17 cellular contexts compared by ENCODE assay signal in the genomic region with DNA sequence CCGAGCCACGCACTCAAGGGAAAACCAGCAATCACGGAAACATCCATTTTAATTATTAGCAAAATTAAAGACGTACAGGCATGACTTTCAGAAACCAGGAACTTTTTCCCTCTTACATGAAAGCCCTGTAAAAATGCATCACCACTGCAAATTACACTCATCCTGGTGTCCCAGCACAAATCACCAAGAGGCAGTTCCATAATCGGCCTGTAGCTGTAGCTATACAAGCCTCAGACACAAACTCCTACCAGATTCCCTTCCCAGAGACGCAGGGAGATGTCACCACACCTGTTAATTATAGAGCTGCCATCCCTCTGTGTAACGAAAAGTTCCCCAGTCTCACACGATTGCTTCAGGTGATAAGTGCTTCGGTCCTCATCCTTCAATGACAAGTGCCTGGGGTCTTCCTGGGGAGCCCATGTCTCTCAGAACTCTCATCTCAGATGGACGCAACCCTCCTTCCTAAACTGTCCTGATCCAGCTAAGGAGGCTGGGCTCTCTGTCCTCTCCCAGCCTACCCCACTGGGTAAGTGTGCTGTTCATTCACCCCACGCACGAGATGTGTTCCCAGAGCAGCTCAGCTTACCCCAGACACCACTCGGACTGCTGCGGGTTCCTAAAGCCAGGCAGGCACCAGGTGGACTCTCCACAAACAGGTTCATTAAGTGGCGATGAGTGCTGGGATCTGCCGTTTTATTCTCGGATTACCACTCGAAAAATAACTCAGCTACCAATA. TPM values are rescaled to one million over a fixed set of nuclear protein-coding genes. Genes with fewer than 3 reads are reported as not detected.
DNase-seq lines count a peak whose midpoint lies in the region; ATAC-seq and TF ChIP-seq lines count a peak whose summit lies in the region.
"Had no signal": no experiment of that assay in that cellular context is flagged by ENCODE, and none has a peak within 500 bp of the region (broad histone marks: within the 10 kb centered on the region; RNA-seq: fewer than 3 reads in every experiment).

No MANE protein-coding gene starts in this region.

- peak overlapping the region; percentile 14 for H3K4me3 Mint-ChIP-seq in Calu3 (ENCODE audit: low read depth, unreplicated experiment)
- H3K4me3 Mint-ChIP-seq: activated naive CD8-positive, alpha-beta T cell treated with anti-CD3 and anti-CD28 coated beads, Interleukin-2, amount 10 ng/mL, durations not matched to agents 7 days and 5 days; naive thymus-derived CD8-positive, alpha-beta T cell had no signal

- H3K27me3 ChIP-seq in esophagus (ENCODE audit: control insufficient read depth in 1 of 2, insufficient read depth in 2 of 2, low read length in 2 of 2) (no peaks in the 10 kb centered on the region), osteoblast (ENCODE audit: insufficient read depth, low read length) (peaks cover 18% of the 10 kb centered on the region), PC-9 (ENCODE audit: insufficient read depth, low read depth) (peaks cover 33% of the 10 kb centered on the region)

- H3K27ac ChIP-seq in esophagus (ENCODE audit: low read depth in 2 of 2, low read length in 1 of 2) (peak overlapping the region; percentile 17 to 52), osteoblast (ENCODE audit: low read depth, low read length) (no peak overlapping the region), PC-9 (no peak overlapping the region)
- H3K27ac ChIP-seq: lower lobe of right lung, SJSA1 had no signal

- 54 to 64% methylated on average over 18 of the region's 18 CpGs for WGBS in esophagus, 2 donors

- CTCF ChIA-PET in Calu3 (lab: Charles Lee) = no interaction called here
- CTCF ChIA-PET in PC-9 (lab: Charles Lee) = no interaction called here

- no peaks in the 10 kb centered on the region for H3K9me3 Mint-ChIP-seq in Calu3 (ENCODE audit: low read depth, unreplicated experiment)
- H3K9me3 Mint-ChIP-seq: activated naive CD8-positive, alpha-beta T cell treated with anti-CD3 and anti-CD28 coated beads, Interleukin-2, amount 10 ng/mL, durations not matched to agents 7 days and 5 days had no signal

- H4K20me1 ChIP-seq in osteoblast (ENCODE audit: insufficient read depth, low read length) = no peaks in the 10 kb centered on the region
- H4K20me1 ChIP-seq in PC-9 (ENCODE audit: insufficient read depth) = no peaks in the 10 kb centered on the region

- ATAC-seq in GM19467 (IDR thresholded peaks at IDR 0.05; ENCODE audit: unreplicated experiment) (no peak), HG02571 (IDR thresholded peaks at IDR 0.05; ENCODE audit: unreplicated experiment) (no peak)
- ATAC-seq: HepG2; lower lobe of right lung; naive thymus-derived CD8-positive, alpha-beta T cell had no signal

- H3K79me2 ChIP-seq in osteoblast (ENCODE audit: insufficient read depth, low read length) (no peaks in the 10 kb centered on the region), PC-9 (ENCODE audit: low read depth) (no peaks in the 10 kb centered on the region)

- POLR2A ChIA-PET in PC-9 (lab: Charles Lee; ENCODE audit: unreplicated experiment) = no interaction called here

- TF ChIP-seq CTCF in Calu3 (IDR thresholded peaks at IDR 0.05; ENCODE audit: unreplicated experiment) = peak; percentile 12
- TF ChIP-seq CTCF in osteoblast (IDR thresholded peaks at IDR 0.05; ENCODE audit: extremely low read depth, low read depth, low read length) = no peak
- TF ChIP-seq CTCF in PC-9 (conservative IDR thresholded peaks at IDR 0.05) = no peak

- H3K27me3 Mint-ChIP-seq in Calu3 (ENCODE audit: unreplicated experiment) = no peaks in the 10 kb centered on the region

- H2AFZ ChIP-seq in osteoblast (ENCODE audit: low read length) (no peak overlapping the region), PC-9 (no peak overlapping the region)

- H3K4me3 ChIP-seq in esophagus (ENCODE audit: low read depth in 1 of 2, low read length in 2 of 2) = no peak overlapping the region
- no peak overlapping the region for H3K4me3 ChIP-seq in osteoblast (ENCODE audit: insufficient read depth, low read length)
- no peak overlapping the region for H3K4me3 ChIP-seq in PC-9
- H3K4me3 ChIP-seq: lower lobe of right lung, SJSA1 had no signal

- H3K36me3 ChIP-seq in esophagus (ENCODE audit: control insufficient read depth in 2 of 2, insufficient read depth in 2 of 2, low read length in 1 of 2) = no peaks in the 10 kb centered on the region
- no peaks in the 10 kb centered on the region for H3K36me3 ChIP-seq in osteoblast (ENCODE audit: insufficient read depth, low read length)
- H3K36me3 ChIP-seq in PC-9 (ENCODE audit: low read depth) = no peaks in the 10 kb centered on the region
- H3K36me3 ChIP-seq: lower lobe of right lung, SJSA1 had no signal

- H3K4me2 ChIP-seq in osteoblast (ENCODE audit: insufficient read depth, low read length) (no peak overlapping the region), PC-9 (no peak overlapping the region)

- H3K4me1 ChIP-seq in esophagus (ENCODE audit: control insufficient read depth in 2 of 2, insufficient read depth in 2 of 2, low read length in 1 of 2) (peaks cover 3 to 17% of the 10 kb centered on the region in 2 donors), osteoblast (ENCODE audit: insufficient read depth, low read length) (peaks cover 3% of the 10 kb centered on the region), PC-9 (replicated peaks; ENCODE audit: insufficient read depth) (no peaks in the 10 kb centered on the region)
- H3K4me1 ChIP-seq: SJSA1 had no signal

- no peaks in the 10 kb centered on the region for H3F3A ChIP-seq in PC-9 (ENCODE audit: insufficient read depth, low read depth)

- DNase-seq in Calu3 (no peak), NCI-H524 treated with DMSO at 0.1 percent for 48 hours (lab: John Stamatoyannopoulos, UW) (peak; percentile 76), osteoblast (ENCODE audit: insufficient read length, low spot score, missing footprints) (peak; percentile 85), PC-9 (no peak), globus pallidus (ENCODE audit: low spot score) (no peak)
- DNase-seq: activated CD4-positive, alpha-beta T cell treated with anti-CD3 and anti-CD28 coated beads for 48 hours; activated naive CD8-positive, alpha-beta T cell treated with anti-CD3 and anti-CD28 coated beads, Interleukin-2, amount 10 ng/mL, durations not matched to agents 7 days and 5 days; GOT3; lower lobe of right lung; MV-4-11; naive thymus-derived CD8-positive, alpha-beta T cell; T-helper 9 cell had no signal

- H3K9me3 ChIP-seq in esophagus (ENCODE audit: control insufficient read depth in 2 of 2, insufficient read depth in 1 of 2, low read depth in 1 of 2, low read length in 1 of 2) (no peaks in the 10 kb centered on the region), osteoblast (ENCODE audit: low read depth, low read length) (no peaks in the 10 kb centered on the region), PC-9 (ENCODE audit: insufficient read depth, low read depth) (no peaks in the 10 kb centered on the region)
- H3K9me3 ChIP-seq: lower lobe of right lung, SJSA1 had no signal

- peaks cover 35% of the 10 kb centered on the region for H3K36me3 Mint-ChIP-seq in Calu3 (ENCODE audit: insufficient read depth, unreplicated experiment)
- H3K36me3 Mint-ChIP-seq: activated naive CD8-positive, alpha-beta T cell treated with anti-CD3 and anti-CD28 coated beads, Interleukin-2, amount 10 ng/mL, durations not matched to agents 7 days and 5 days had no signal

- no peaks in the 10 kb centered on the region for H3K9me2 ChIP-seq in PC-9 (ENCODE audit: insufficient read depth)

- H3K27ac Mint-ChIP-seq in Calu3 (ENCODE audit: unreplicated experiment) = peak overlapping the region; percentile 44
- H3K27ac Mint-ChIP-seq: activated naive CD8-positive, alpha-beta T cell treated with anti-CD3 and anti-CD28 coated beads, Interleukin-2, amount 10 ng/mL, durations not matched to agents 7 days and 5 days; naive thymus-derived CD8-positive, alpha-beta T cell had no signal

- intact Hi-C loops in Calu3 (cut with micrococcal nuclease; ENCODE audit: unreplicated experiment) = loop anchor here (10.0 kb wide), 1 partner anchor 58 kb away; no protein-coding TSS in a partner anchor
- intact Hi-C loops in PC-9 (cut with micrococcal nuclease; ENCODE audit: unreplicated experiment) = no loop called here

- H3K4me1 Mint-ChIP-seq in Calu3 (ENCODE audit: low read depth, unreplicated experiment) = peaks cover 32% of the 10 kb centered on the region

- BruUV-seq in Calu3 (replicated peaks; lab: Mats Ljungman, UMichigan) (no TSS peak), PC-9 (replicated peaks; lab: Mats Ljungman, UMichigan) (no TSS peak)

RNA-seq across cellular contexts. Expression of gene FGFR2, which starts 5.9 kb away (rescaled TPM):
- total RNA-seq in Calu3 (2022) (53.6 and 57.9 TPM in 2 replicates), osteoblast (9.7 and 13.8 TPM in 2 replicates), PC-9 (2021) (not detected in 2 replicates)
- 10 to 100 TPM; 10.8 to 15.4 TPM for polyA plus RNA-seq in esophagus
- total RNA-seq: naive thymus-derived CD8-positive, alpha-beta T cell had no signal

Comparison
In these comparisons a context has a peak if more than half of its experiments do, and no peak if none do; other contexts are left out.
1. DNase-seq: peak in NCI-H524 treated with DMSO at 0.1 percent for 48 hours (single experiment) and osteoblast (single experiment); none in Calu3 (single experiment), PC-9 (0 of 2) and globus pallidus (single experiment).
2. H3K27ac ChIP-seq: peak in esophagus (2 of 2); none in osteoblast (single experiment) and PC-9 (single experiment).
3. RNA of gene FGFR2, which starts 5.9 kb away (total RNA-seq): 53.6 to 57.9 TPM in Calu3 and 9.7 to 13.8 TPM in osteoblast; not detected in PC-9; every median in the first group is over 10 times any median in the second.